1 cellular context compared by ENCODE assay signal in genomic region chr22:21014202-21015050, GRCh38.
TF ChIP-seq lines count a peak whose summit lies in the region.

No MANE protein-coding gene starts in this region.

TF ChIP-seq in HepG2, 621 proteins besides CTCF, POLR2A, EP300 and RAD21 (continues in another document):
- TF ChIP-seq ZHX1 (CRISPR knock-in tag; IDR thresholded peaks at IDR 0.05; ENCODE audit: low read depth) = no peak
- TF ChIP-seq TARDBP (CRISPR knock-in tag; IDR thresholded peaks at IDR 0.05) = peak; percentile 69; the same call in 1 of the 2 replicates
- no peak for TF ChIP-seq REL (CRISPR knock-in tag; conservative IDR thresholded peaks at IDR 0.05)
- TF ChIP-seq ZNF670 (CRISPR knock-in tag; IDR thresholded peaks at IDR 0.05; ENCODE audit: borderline replicate concordance) = no peak
- TF ChIP-seq DRAP1 (CRISPR knock-in tag; IDR thresholded peaks at IDR 0.05) = peak; percentile 47; the same call in 1 of the 2 replicates
- no peak for TF ChIP-seq ZNF75D (CRISPR knock-in tag; IDR thresholded peaks at IDR 0.05; ENCODE audit: borderline replicate concordance)
- TF ChIP-seq ZBTB38 (CRISPR knock-in tag; IDR thresholded peaks at IDR 0.05) = no peak; the same call in 1 of the 2 replicates
- peak; percentile 26; the same call in 1 of the 2 replicates for TF ChIP-seq CEBPG (CRISPR knock-in tag; IDR thresholded peaks at IDR 0.05)
- TF ChIP-seq THAP11 (CRISPR knock-in tag; IDR thresholded peaks at IDR 0.05) = 0 out of 2 replicates have a peak, but pooled peaks have one; percentile 13
- TF ChIP-seq ZNF207 (IDR thresholded peaks at IDR 0.05; ENCODE audit: borderline replicate concordance) = no peak
- no peak for TF ChIP-seq ZNF296 (CRISPR knock-in tag; conservative IDR thresholded peaks at IDR 0.05)
- no peak for TF ChIP-seq ZBTB39 (CRISPR knock-in tag; IDR thresholded peaks at IDR 0.05)
- TF ChIP-seq, protein P1, sequence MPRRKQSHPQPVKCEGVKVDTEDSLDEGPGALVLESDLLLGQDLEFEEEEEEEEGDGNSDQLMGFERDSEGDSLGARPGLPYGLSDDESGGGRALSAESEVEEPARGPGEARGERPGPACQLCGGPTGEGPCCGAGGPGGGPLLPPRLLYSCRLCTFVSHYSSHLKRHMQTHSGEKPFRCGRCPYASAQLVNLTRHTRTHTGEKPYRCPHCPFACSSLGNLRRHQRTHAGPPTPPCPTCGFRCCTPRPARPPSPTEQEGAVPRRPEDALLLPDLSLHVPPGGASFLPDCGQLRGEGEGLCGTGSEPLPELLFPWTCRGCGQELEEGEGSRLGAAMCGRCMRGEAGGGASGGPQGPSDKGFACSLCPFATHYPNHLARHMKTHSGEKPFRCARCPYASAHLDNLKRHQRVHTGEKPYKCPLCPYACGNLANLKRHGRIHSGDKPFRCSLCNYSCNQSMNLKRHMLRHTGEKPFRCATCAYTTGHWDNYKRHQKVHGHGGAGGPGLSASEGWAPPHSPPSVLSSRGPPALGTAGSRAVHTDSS (CRISPR knock-in tag; conservative IDR thresholded peaks at IDR 0.05) = no peak
- TF ChIP-seq, protein P2, sequence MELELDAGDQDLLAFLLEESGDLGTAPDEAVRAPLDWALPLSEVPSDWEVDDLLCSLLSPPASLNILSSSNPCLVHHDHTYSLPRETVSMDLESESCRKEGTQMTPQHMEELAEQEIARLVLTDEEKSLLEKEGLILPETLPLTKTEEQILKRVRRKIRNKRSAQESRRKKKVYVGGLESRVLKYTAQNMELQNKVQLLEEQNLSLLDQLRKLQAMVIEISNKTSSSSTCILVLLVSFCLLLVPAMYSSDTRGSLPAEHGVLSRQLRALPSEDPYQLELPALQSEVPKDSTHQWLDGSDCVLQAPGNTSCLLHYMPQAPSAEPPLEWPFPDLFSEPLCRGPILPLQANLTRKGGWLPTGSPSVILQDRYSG (CRISPR knock-in tag; IDR thresholded peaks at IDR 0.05) = no peak
- TF ChIP-seq, protein P3, sequence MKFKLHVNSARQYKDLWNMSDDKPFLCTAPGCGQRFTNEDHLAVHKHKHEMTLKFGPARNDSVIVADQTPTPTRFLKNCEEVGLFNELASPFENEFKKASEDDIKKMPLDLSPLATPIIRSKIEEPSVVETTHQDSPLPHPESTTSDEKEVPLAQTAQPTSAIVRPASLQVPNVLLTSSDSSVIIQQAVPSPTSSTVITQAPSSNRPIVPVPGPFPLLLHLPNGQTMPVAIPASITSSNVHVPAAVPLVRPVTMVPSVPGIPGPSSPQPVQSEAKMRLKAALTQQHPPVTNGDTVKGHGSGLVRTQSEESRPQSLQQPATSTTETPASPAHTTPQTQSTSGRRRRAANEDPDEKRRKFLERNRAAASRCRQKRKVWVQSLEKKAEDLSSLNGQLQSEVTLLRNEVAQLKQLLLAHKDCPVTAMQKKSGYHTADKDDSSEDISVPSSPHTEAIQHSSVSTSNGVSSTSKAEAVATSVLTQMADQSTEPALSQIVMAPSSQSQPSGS (CRISPR knock-in tag; IDR thresholded peaks at IDR 0.05) = no peak
- TF ChIP-seq GATA4 (IDR thresholded peaks at IDR 0.05; ENCODE audit: borderline replicate concordance, low read depth) = no peak
- no peak for TF ChIP-seq RARG (CRISPR knock-in tag; IDR thresholded peaks at IDR 0.05; ENCODE audit: low read depth)
- TF ChIP-seq, protein P4, sequence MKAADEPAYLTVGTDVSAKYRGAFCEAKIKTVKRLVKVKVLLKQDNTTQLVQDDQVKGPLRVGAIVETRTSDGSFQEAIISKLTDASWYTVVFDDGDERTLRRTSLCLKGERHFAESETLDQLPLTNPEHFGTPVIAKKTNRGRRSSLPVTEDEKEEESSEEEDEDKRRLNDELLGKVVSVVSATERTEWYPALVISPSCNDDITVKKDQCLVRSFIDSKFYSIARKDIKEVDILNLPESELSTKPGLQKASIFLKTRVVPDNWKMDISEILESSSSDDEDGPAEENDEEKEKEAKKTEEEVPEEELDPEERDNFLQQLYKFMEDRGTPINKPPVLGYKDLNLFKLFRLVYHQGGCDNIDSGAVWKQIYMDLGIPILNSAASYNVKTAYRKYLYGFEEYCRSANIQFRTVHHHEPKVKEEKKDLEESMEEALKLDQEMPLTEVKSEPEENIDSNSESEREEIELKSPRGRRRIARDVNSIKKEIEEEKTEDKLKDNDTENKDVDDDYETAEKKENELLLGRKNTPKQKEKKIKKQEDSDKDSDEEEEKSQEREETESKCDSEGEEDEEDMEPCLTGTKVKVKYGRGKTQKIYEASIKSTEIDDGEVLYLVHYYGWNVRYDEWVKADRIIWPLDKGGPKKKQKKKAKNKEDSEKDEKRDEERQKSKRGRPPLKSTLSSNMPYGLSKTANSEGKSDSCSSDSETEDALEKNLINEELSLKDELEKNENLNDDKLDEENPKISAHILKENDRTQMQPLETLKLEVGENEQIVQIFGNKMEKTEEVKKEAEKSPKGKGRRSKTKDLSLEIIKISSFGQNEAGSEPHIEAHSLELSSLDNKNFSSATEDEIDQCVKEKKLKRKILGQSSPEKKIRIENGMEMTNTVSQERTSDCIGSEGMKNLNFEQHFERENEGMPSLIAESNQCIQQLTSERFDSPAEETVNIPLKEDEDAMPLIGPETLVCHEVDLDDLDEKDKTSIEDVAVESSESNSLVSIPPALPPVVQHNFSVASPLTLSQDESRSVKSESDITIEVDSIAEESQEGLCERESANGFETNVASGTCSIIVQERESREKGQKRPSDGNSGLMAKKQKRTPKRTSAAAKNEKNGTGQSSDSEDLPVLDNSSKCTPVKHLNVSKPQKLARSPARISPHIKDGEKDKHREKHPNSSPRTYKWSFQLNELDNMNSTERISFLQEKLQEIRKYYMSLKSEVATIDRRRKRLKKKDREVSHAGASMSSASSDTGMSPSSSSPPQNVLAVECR (CRISPR knock-in tag; IDR thresholded peaks at IDR 0.05; ENCODE audit: borderline replicate concordance) = peak; percentile 31; the same call in 1 of the 2 replicates
- TF ChIP-seq ARNT (IDR thresholded peaks at IDR 0.05) = no peak
- TF ChIP-seq ATM (IDR thresholded peaks at IDR 0.05; ENCODE audit: borderline replicate concordance) = no peak
- TF ChIP-seq, protein P5, sequence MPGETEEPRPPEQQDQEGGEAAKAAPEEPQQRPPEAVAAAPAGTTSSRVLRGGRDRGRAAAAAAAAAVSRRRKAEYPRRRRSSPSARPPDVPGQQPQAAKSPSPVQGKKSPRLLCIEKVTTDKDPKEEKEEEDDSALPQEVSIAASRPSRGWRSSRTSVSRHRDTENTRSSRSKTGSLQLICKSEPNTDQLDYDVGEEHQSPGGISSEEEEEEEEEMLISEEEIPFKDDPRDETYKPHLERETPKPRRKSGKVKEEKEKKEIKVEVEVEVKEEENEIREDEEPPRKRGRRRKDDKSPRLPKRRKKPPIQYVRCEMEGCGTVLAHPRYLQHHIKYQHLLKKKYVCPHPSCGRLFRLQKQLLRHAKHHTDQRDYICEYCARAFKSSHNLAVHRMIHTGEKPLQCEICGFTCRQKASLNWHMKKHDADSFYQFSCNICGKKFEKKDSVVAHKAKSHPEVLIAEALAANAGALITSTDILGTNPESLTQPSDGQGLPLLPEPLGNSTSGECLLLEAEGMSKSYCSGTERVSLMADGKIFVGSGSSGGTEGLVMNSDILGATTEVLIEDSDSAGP (CRISPR knock-in tag; IDR thresholded peaks at IDR 0.05; ENCODE audit: borderline replicate concordance) = peak; percentile 57; the same call in 1 of the 2 replicates
- TF ChIP-seq DZIP1 (CRISPR knock-in tag; IDR thresholded peaks at IDR 0.05) = 0 out of 2 replicates have a peak, but pooled peaks have one; percentile 42
- no peak for TF ChIP-seq ZSCAN31 (CRISPR knock-in tag; IDR thresholded peaks at IDR 0.05; ENCODE audit: low read depth)
- TF ChIP-seq LCORL (IDR thresholded peaks at IDR 0.05) = no peak
- no peak; the same call in 1 of the 2 replicates for TF ChIP-seq LCORL (CRISPR knock-in tag; IDR thresholded peaks at IDR 0.05)
- TF ChIP-seq ATAD3A (CRISPR knock-in tag; IDR thresholded peaks at IDR 0.05) = no peak
- TF ChIP-seq, protein P6, sequence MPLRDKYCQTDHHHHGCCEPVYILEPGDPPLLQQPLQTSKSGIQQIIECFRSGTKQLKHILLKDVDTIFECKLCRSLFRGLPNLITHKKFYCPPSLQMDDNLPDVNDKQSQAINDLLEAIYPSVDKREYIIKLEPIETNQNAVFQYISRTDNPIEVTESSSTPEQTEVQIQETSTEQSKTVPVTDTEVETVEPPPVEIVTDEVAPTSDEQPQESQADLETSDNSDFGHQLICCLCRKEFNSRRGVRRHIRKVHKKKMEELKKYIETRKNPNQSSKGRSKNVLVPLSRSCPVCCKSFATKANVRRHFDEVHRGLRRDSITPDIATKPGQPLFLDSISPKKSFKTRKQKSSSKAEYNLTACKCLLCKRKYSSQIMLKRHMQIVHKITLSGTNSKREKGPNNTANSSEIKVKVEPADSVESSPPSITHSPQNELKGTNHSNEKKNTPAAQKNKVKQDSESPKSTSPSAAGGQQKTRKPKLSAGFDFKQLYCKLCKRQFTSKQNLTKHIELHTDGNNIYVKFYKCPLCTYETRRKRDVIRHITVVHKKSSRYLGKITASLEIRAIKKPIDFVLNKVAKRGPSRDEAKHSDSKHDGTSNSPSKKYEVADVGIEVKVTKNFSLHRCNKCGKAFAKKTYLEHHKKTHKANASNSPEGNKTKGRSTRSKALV (CRISPR knock-in tag; IDR thresholded peaks at IDR 0.05) = no peak
- TF ChIP-seq NRL (CRISPR knock-in tag; IDR thresholded peaks at IDR 0.05; ENCODE audit: borderline replicate concordance) = peak; percentile 29; the same call in 1 of the 2 replicates
- peak; percentile 41; the same call in 1 of the 2 replicates for TF ChIP-seq ZFY (CRISPR knock-in tag; IDR thresholded peaks at IDR 0.05)
